23 cellular contexts compared by ENCODE assay signal in genomic region chr15:87850916-87851315, GRCh38.
"Had no signal": no experiment of that assay in that cellular context is flagged by ENCODE, and none has a peak within 500 bp of the region (broad histone marks: within the 10 kb centered on the region; RNA-seq: fewer than 3 reads in every experiment).

No MANE protein-coding gene starts in this region.

- H3K4me3 ChIP-seq: breast epithelium, hepatocyte, sigmoid colon, smooth muscle cell, testis, uterus had no signal

- DNase-seq: activated CD4-positive, alpha-beta memory T cell treated with anti-CD3 and anti-CD28 coated beads, Interleukin-2, amount 10 ng/mL, durations not matched to agents 7 days and 5 days; activated CD4-positive, alpha-beta T cell treated with anti-CD3 and anti-CD28 coated beads, Interleukin-2, amount 10 ng/mL, durations not matched to agents 24 days and 14 days; activated CD8-positive, alpha-beta memory T cell treated with anti-CD3 and anti-CD28 coated beads, Interleukin-2, amount 10 ng/mL, durations not matched to agents 7 days and 5 days; activated gamma-delta T cell; activated naive CD4-positive, alpha-beta T cell treated with anti-CD3 and anti-CD28 coated beads, Interleukin-2, amount 50 U/mL, for 16 hours; activated naive CD8-positive, alpha-beta T cell treated with anti-CD3 and anti-CD28 coated beads, Interleukin-2, amount 50 U/mL, for 24 hours; activated T-cell treated with anti-CD3 and anti-CD28 coated beads for 4 hours; anterior cingulate cortex; cerebellar nuclear complex; foreskin fibroblast; immature natural killer cell; nephron progenitor cell; nucleus accumbens; sigmoid colon; stimulated activated CD4-positive, alpha-beta T cell treated with anti-CD3 and anti-CD28 coated beads, Interleukin-15, amount 100 ng/mL, for 24 hours; stimulated activated CD8-positive, alpha-beta memory T cell treated with anti-CD3 and anti-CD28 coated beads, Interleukin-4, amount 100 ng/mL, for 48 hours; stimulated activated naive B cell treated with anti-CD40 and anti-IgM and Interleukin-4, amounts not matched to agents 10 μg/mL and 1 μg/mL and 100 μg/mL, for 72 hours; testis; trophoblast cell; uterus had no signal
